ENCODE assay signal across 16 cellular contexts in the genomic region with DNA sequence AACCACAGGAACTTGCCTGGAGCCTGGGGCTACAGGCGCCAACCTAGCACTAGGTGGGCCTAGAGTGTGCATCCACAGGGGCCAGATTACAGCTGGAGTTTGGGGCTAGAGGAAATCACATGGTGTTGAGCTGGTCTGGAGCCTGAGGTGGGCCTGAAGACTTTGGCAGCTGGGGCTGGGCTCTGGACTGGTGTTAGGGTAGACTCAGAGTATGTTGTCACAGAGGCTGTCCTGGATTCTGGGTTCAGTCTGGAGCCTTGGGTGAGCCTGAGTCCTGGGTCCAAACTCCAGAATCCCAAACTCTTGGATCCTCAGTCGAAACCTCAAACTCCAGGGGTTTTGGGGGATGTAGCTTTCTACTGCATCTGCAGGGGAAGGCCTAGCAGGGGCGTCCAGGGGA.
DNase-seq lines count a peak whose midpoint lies in the region; ATAC-seq and TF ChIP-seq lines count a peak whose summit lies in the region.
"Had no signal": no experiment of that assay in that cellular context is flagged by ENCODE, and none has a peak within 500 bp of the region (broad histone marks: within the 10 kb centered on the region; RNA-seq: fewer than 3 reads in every experiment).

No MANE protein-coding gene starts in this region.

- no peak overlapping the region for H3K4me3 Mint-ChIP-seq in natural killer cell treated with Interleukin-12 subunit alpha and Interleukin-12 subunit beta and Interleukin-15 and Interleukin-18, amount 100 ng/mL, for 72 hours
- H3K4me3 Mint-ChIP-seq in natural killer cell: no peak overlapping the region
- H3K4me3 Mint-ChIP-seq: B cell; CD14-positive monocyte; CD4-positive, alpha-beta T cell; CD8-positive, alpha-beta T cell had no signal

- peaks cover 11% of the 10 kb centered on the region for H3K9me3 Mint-ChIP-seq in natural killer cell treated with Interleukin-12 subunit alpha and Interleukin-12 subunit beta and Interleukin-15 and Interleukin-18, amount 100 ng/mL, for 72 hours
- peaks cover 15 to 21% of the 10 kb centered on the region in 2 donors for H3K9me3 Mint-ChIP-seq in natural killer cell

- peak; percentile 28 to 44 for ATAC-seq in natural killer cell treated with Interleukin-12 subunit alpha and Interleukin-12 subunit beta and Interleukin-15 and Interleukin-18, amount 100 ng/mL, for 72 hours
- no peak for ATAC-seq in natural killer cell
- ATAC-seq: A549; CD8-positive, alpha-beta T cell had no signal

- intact Hi-C loops in natural killer cell (cut with micrococcal nuclease) (no loop called here), posterior vena cava (cut with DNase I) (no loop called here)

- H3K36me3 Mint-ChIP-seq in natural killer cell treated with Interleukin-12 subunit alpha and Interleukin-12 subunit beta and Interleukin-15 and Interleukin-18, amount 100 ng/mL, for 72 hours: peaks cover 5% of the 10 kb centered on the region
- H3K36me3 Mint-ChIP-seq in natural killer cell: peaks cover 15% of the 10 kb centered on the region
- H3K36me3 Mint-ChIP-seq: CD14-positive monocyte; CD8-positive, alpha-beta T cell had no signal

- no peaks in the 10 kb centered on the region for H3K27me3 Mint-ChIP-seq in natural killer cell treated with Interleukin-12 subunit alpha and Interleukin-12 subunit beta and Interleukin-15 and Interleukin-18, amount 100 ng/mL, for 72 hours
- H3K27me3 Mint-ChIP-seq in natural killer cell (ENCODE audit: low read depth in 2 of 2): no peaks in the 10 kb centered on the region
- H3K27me3 Mint-ChIP-seq: B cell; CD4-positive, alpha-beta T cell had no signal

- TF ChIP-seq CTCF in natural killer cell (IDR thresholded peaks at IDR 0.05): no peak

- H3K27ac Mint-ChIP-seq in natural killer cell treated with Interleukin-12 subunit alpha and Interleukin-12 subunit beta and Interleukin-15 and Interleukin-18, amount 100 ng/mL, for 72 hours: no peak overlapping the region
- no peak overlapping the region for H3K27ac Mint-ChIP-seq in natural killer cell
- H3K27ac Mint-ChIP-seq: B cell; CD4-positive, alpha-beta T cell; CD8-positive, alpha-beta T cell had no signal

- DNase-seq in natural killer cell treated with Interleukin-12 subunit alpha and Interleukin-12 subunit beta and Interleukin-15 and Interleukin-18, amount 100 ng/mL, for 72 hours (ENCODE audit: low spot score): no peak
- DNase-seq in natural killer cell: no peak
- DNase-seq in posterior vena cava (ENCODE audit: low spot score): peak; percentile 51
- DNase-seq in CD1c-positive myeloid dendritic cell (ENCODE audit: extremely low spot score): no peak
- no peak for DNase-seq in HT-29 (ENCODE audit: low spot score)
- DNase-seq: AML-193; C1 segment of cervical spinal cord; Caco-2; Calu3; CD4-positive, alpha-beta T cell; CD8-positive, alpha-beta T cell; DMS79 treated with DMSO at 0.1 percent for 48 hours; GF-D8 had no signal

- H3K4me1 Mint-ChIP-seq in natural killer cell treated with Interleukin-12 subunit alpha and Interleukin-12 subunit beta and Interleukin-15 and Interleukin-18, amount 100 ng/mL, for 72 hours (ENCODE audit: low read depth in 2 of 2): no peaks in the 10 kb centered on the region
- no peaks in the 10 kb centered on the region for H3K4me1 Mint-ChIP-seq in natural killer cell
- H3K4me1 Mint-ChIP-seq: B cell, CD14-positive monocyte had no signal

Comparison
In these comparisons a context has a peak if more than half of its experiments do, and no peak if none do; other contexts are left out.
1. ATAC-seq: peak in natural killer cell treated with Interleukin-12 subunit alpha and Interleukin-12 subunit beta and Interleukin-15 and Interleukin-18, amount 100 ng/mL, for 72 hours (2 of 2); none in natural killer cell (0 of 3).